ENCODE assay signal across 8 cellular contexts in the genomic region with DNA sequence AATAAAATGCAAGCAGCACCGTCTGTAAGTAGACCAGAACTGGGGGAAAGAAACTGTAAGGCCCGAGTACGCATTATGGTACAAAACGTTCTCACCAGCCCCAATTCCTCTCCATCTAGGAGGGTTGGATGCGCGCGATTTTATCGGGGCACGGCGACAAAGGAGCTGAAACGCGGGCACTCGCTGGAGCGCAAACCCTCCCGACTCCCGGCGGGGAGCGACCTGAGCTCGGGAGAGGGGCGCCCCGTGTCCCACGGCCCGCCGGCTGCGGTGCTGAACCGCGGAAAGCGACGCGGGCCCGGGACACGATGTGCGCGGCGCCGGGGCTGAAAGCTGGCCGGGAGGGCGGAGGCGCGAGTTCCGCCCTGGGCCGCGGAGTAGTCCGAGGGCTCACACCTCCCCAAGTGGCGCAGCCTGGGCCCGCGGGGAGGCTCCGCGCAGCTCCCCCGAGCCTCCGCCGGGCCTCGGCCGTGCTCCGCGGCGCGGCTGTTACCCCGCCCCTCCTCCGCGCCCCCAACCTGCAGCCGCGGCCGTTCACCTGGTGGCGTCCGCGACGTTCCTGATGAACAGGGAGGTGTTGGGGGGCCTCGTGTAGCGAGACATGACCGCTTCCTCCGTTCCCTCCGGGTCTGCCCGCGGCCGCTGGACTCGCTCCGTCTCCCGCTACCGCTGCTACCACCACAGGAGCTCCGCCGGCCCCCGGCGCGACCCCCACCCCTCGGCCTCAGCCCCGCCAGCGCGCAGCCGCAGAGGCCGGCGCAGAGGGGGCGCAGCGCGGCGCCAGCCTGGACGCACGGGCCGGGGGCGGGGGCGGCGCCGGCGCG. TPM values are rescaled to one million over a fixed set of nuclear protein-coding genes. Genes with fewer than 3 reads are reported as not detected.
DNase-seq lines count a peak whose midpoint lies in the region; ATAC-seq and TF ChIP-seq lines count a peak whose summit lies in the region.

A gene (minus strand): TSS at position 787 of the 824 bp plus-strand sequence. CDS start 184 bp downstream, at position 603.

- peak; percentile 48 for DNase-seq in EL
- peak; percentile 8 for DNase-seq in MV-4-11 (lab: John Stamatoyannopoulos, UW)
- DNase-seq in activated CD4-positive, alpha-beta T cell treated with anti-CD3 and anti-CD28 coated beads, Interleukin-2, amount 50 U/mL, for 48 hours = peak; percentile 31 to 43
- DNase-seq in effector memory CD8-positive, alpha-beta T cell = peak; percentile 17 to 30 (median 22)
- DNase-seq in mesothelial cell of epicardium (ENCODE audit: low spot score in 2 of 2, unreplicated experiment in 2 of 2) = peak; percentile 41 to 67
- DNase-seq in stimulated activated naive B cell treated with anti-CD40 and anti-IgM and Interleukin-4, amounts not matched to agents 10 μg/mL and 1 μg/mL and 100 μg/mL, for 72 hours = peak; percentile 19
- no peak for DNase-seq in OCI-M2 (lab: John Stamatoyannopoulos, UW; ENCODE audit: unreplicated experiment)

- peak; percentile 61 for ATAC-seq in GM21737 (IDR thresholded peaks at IDR 0.05; ENCODE audit: unreplicated experiment)
- ATAC-seq in effector memory CD8-positive, alpha-beta T cell (replicated peaks) = peak; percentile 91
- ATAC-seq in stimulated activated naive B cell treated with anti-CD40 and anti-IgM and Interleukin-4, amounts not matched to agents 10 μg/mL and 1 μg/mL and 100 μg/mL, for 72 hours (replicated peaks) = peak; percentile 93 to 95

- no peak for TF ChIP-seq CTCF in mesothelial cell of epicardium (IDR thresholded peaks at IDR 0.05; ENCODE audit: unreplicated experiment)

- H3K4me3 Mint-ChIP-seq in effector memory CD8-positive, alpha-beta T cell = peak within 1 kb of the TSS; percentile 85 to 91
- peak within 1 kb of the TSS; percentile 73 for H3K4me3 Mint-ChIP-seq in mesothelial cell of epicardium
- peak within 1 kb of the TSS; percentile 84 to 86 for H3K4me3 Mint-ChIP-seq in stimulated activated naive B cell treated with anti-CD40 and anti-IgM and Interleukin-4, amounts not matched to agents 10 μg/mL and 1 μg/mL and 100 μg/mL, for 72 hours

- no peaks in the 10 kb centered on the region for H3K27me3 Mint-ChIP-seq in effector memory CD8-positive, alpha-beta T cell
- no peaks in the 10 kb centered on the region for H3K27me3 Mint-ChIP-seq in mesothelial cell of epicardium (ENCODE audit: low read depth)
- H3K27me3 Mint-ChIP-seq in stimulated activated naive B cell treated with anti-CD40 and anti-IgM and Interleukin-4, amounts not matched to agents 10 μg/mL and 1 μg/mL and 100 μg/mL, for 72 hours = peaks cover 5 to 8% of the 10 kb centered on the region in 2 donors

- peak within 1 kb of the TSS; percentile 29 to 89 for H3K27ac Mint-ChIP-seq in effector memory CD8-positive, alpha-beta T cell
- peak within 1 kb of the TSS; percentile 57 for H3K27ac Mint-ChIP-seq in mesothelial cell of epicardium
- H3K27ac Mint-ChIP-seq in stimulated activated naive B cell treated with anti-CD40 and anti-IgM and Interleukin-4, amounts not matched to agents 10 μg/mL and 1 μg/mL and 100 μg/mL, for 72 hours = peak within 1 kb of the TSS; percentile 37

- H3K36me3 Mint-ChIP-seq in effector memory CD8-positive, alpha-beta T cell (ENCODE audit: insufficient read depth) = peaks cover under 1% of the 10 kb centered on the region
- H3K36me3 Mint-ChIP-seq in mesothelial cell of epicardium = no peaks in the 10 kb centered on the region
- H3K36me3 Mint-ChIP-seq in stimulated activated naive B cell treated with anti-CD40 and anti-IgM and Interleukin-4, amounts not matched to agents 10 μg/mL and 1 μg/mL and 100 μg/mL, for 72 hours = peaks cover 2 to 8% of the 10 kb centered on the region in 2 donors

- H3K9me3 Mint-ChIP-seq in effector memory CD8-positive, alpha-beta T cell = no peaks in the 10 kb centered on the region
- no peaks in the 10 kb centered on the region for H3K9me3 Mint-ChIP-seq in mesothelial cell of epicardium
- H3K9me3 Mint-ChIP-seq in stimulated activated naive B cell treated with anti-CD40 and anti-IgM and Interleukin-4, amounts not matched to agents 10 μg/mL and 1 μg/mL and 100 μg/mL, for 72 hours = peaks cover 6 to 9% of the 10 kb centered on the region in 2 donors

- H3K4me1 Mint-ChIP-seq in effector memory CD8-positive, alpha-beta T cell (ENCODE audit: low read depth in 2 of 2) = peaks cover 6% of the 10 kb centered on the region in 2 donors
- H3K4me1 Mint-ChIP-seq in mesothelial cell of epicardium = peaks cover 11% of the 10 kb centered on the region
- peaks cover 5 to 6% of the 10 kb centered on the region in 2 donors for H3K4me1 Mint-ChIP-seq in stimulated activated naive B cell treated with anti-CD40 and anti-IgM and Interleukin-4, amounts not matched to agents 10 μg/mL and 1 μg/mL and 100 μg/mL, for 72 hours

RNA-seq across cellular contexts. Expression of the gene that starts here (rescaled TPM):
- 11.5 to 14.7 TPM (median 12.4 TPM) in 3 replicates for total RNA-seq in mesothelial cell of epicardium
